15 cellular contexts compared by ENCODE assay signal in genomic region chr19:14371321-14371821, GRCh38. TPM values are rescaled to one million over a fixed set of nuclear protein-coding genes. Genes with fewer than 3 reads are reported as not detected.
A peak's percentile ranks its signal among the peaks of the same experiment; 100 is the strongest.
DNase-seq lines count a peak whose midpoint lies in the region; ATAC-seq and TF ChIP-seq lines count a peak whose summit lies in the region.
"Had no signal": no experiment of that assay in that cellular context is flagged by ENCODE, and none has a peak within 500 bp of the region (broad histone marks: within the 10 kb centered on the region; RNA-seq: fewer than 3 reads in every experiment).

No MANE protein-coding gene starts in this region.

- H3K4me1 Mint-ChIP-seq in activated T-cell treated with anti-CD3 and anti-CD28 coated beads, Interleukin-2, amount 50 U/mL, for 72 hours (ENCODE audit: low read depth): peaks cover 91% of the 10 kb centered on the region
- peaks cover 75% of the 10 kb centered on the region for H3K4me1 Mint-ChIP-seq in activated CD8-positive, alpha-beta T cell treated with anti-CD3 and anti-CD28 coated beads for 36 hours (ENCODE audit: low read depth)

- ATAC-seq in activated T-cell treated with anti-CD3 and anti-CD28 coated beads, Interleukin-2, amount 50 U/mL, for 72 hours (replicated peaks in 1 of 2): no peak
- no peak for ATAC-seq in activated CD8-positive, alpha-beta T cell treated with anti-CD3 and anti-CD28 coated beads for 36 hours
- ATAC-seq in left lobe of liver: peak; percentile 22
- no peak for ATAC-seq in upper lobe of left lung (ENCODE audit: low FRiP score in 2 of 2)
- ATAC-seq: Panc1 had no signal

- no peaks in the 10 kb centered on the region for H3K27me3 Mint-ChIP-seq in activated T-cell treated with anti-CD3 and anti-CD28 coated beads, Interleukin-2, amount 50 U/mL, for 72 hours (ENCODE audit: low read depth)
- H3K27me3 Mint-ChIP-seq in activated CD8-positive, alpha-beta T cell treated with anti-CD3 and anti-CD28 coated beads for 36 hours: no peaks in the 10 kb centered on the region

- DNase-seq in activated T-cell treated with anti-CD3 and anti-CD28 coated beads, Interleukin-2, amount 50 U/mL, for 72 hours: no peak
- no peak for DNase-seq in activated T-cell treated with anti-CD3 and anti-CD28 coated beads, Interleukin-2, amount 50 U/mL, for 1 hour
- DNase-seq in activated CD8-positive, alpha-beta T cell treated with anti-CD3 and anti-CD28 coated beads for 36 hours: no peak
- DNase-seq in left lobe of liver (ENCODE audit: low spot score) (no peak), upper lobe of left lung (no peak), NCI-H524 treated with DMSO at 0.1 percent for 48 hours (lab: John Stamatoyannopoulos, UW) (no peak), NCI-H748 (lab: John Stamatoyannopoulos, UW; ENCODE audit: unreplicated experiment) (no peak), HT-29 (ENCODE audit: low spot score) (no peak)
- DNase-seq: DMS53, NCI-H1417, NCI-H345, occipital lobe, tibial artery had no signal

- intact Hi-C loops in activated CD8-positive, alpha-beta T cell treated with anti-CD3 and anti-CD28 coated beads for 36 hours (cut with micrococcal nuclease): no loop called here

- peaks cover 48 to 94% (median 65%) of the 10 kb centered on the region in 4 donors for H3K4me1 ChIP-seq in upper lobe of left lung

- 73 to 89% methylated on average over 9 of the region's 9 CpGs for WGBS in upper lobe of left lung, 2 donors

- CTCF ChIA-PET in activated CD8-positive, alpha-beta T cell treated with anti-CD3 and anti-CD28 coated beads for 36 hours (lab: Charles Lee): no interaction called here

- no peaks in the 10 kb centered on the region for H3K9me3 ChIP-seq in upper lobe of left lung
- H3K9me3 ChIP-seq: tibial artery had no signal

- POLR2A ChIA-PET in activated CD8-positive, alpha-beta T cell treated with anti-CD3 and anti-CD28 coated beads for 36 hours (lab: Charles Lee): interaction anchor here (2.8 to 12.9 kb wide), 2 partner anchors 10 to 11 kb away, joined by 9 to 247 read pairs; partner anchors contain the start of gene ADGRE5

- H3K9me3 Mint-ChIP-seq in activated T-cell treated with anti-CD3 and anti-CD28 coated beads, Interleukin-2, amount 50 U/mL, for 72 hours: peaks cover 2% of the 10 kb centered on the region in 2 donors
- peaks cover 8% of the 10 kb centered on the region for H3K9me3 Mint-ChIP-seq in activated CD8-positive, alpha-beta T cell treated with anti-CD3 and anti-CD28 coated beads for 36 hours

- no peak for TF ChIP-seq CTCF in activated CD8-positive, alpha-beta T cell treated with anti-CD3 and anti-CD28 coated beads for 36 hours (IDR thresholded peaks at IDR 0.05)
- TF ChIP-seq CTCF in upper lobe of left lung (IDR thresholded peaks at IDR 0.05): no peak

- no peaks in the 10 kb centered on the region for H3K27me3 ChIP-seq in upper lobe of left lung
- H3K27me3 ChIP-seq: tibial artery had no signal

- TF ChIP-seq EP300 in upper lobe of left lung (IDR thresholded peaks at IDR 0.05): no peak

- H3K4me3 ChIP-seq in upper lobe of left lung: no peak overlapping the region
- H3K4me3 ChIP-seq: lung, tibial artery had no signal

- TF ChIP-seq POLR2A in upper lobe of left lung (IDR thresholded peaks at IDR 0.05): no peak

- H3K36me3 Mint-ChIP-seq in activated T-cell treated with anti-CD3 and anti-CD28 coated beads, Interleukin-2, amount 50 U/mL, for 72 hours (ENCODE audit: insufficient read depth in 2 of 2): peaks cover 2 to 8% of the 10 kb centered on the region in 2 donors
- peaks cover 6% of the 10 kb centered on the region for H3K36me3 Mint-ChIP-seq in activated CD8-positive, alpha-beta T cell treated with anti-CD3 and anti-CD28 coated beads for 36 hours (ENCODE audit: low read depth)

- no peaks in the 10 kb centered on the region for H3K36me3 ChIP-seq in upper lobe of left lung
- H3K36me3 ChIP-seq: tibial artery had no signal

- peak overlapping the region; percentile 63 to 76 for H3K4me3 Mint-ChIP-seq in activated T-cell treated with anti-CD3 and anti-CD28 coated beads, Interleukin-2, amount 50 U/mL, for 72 hours
- H3K4me3 Mint-ChIP-seq in activated CD8-positive, alpha-beta T cell treated with anti-CD3 and anti-CD28 coated beads for 36 hours: peak overlapping the region; percentile 74

- peak overlapping the region in 3 of 4 donors; percentile 81 to 88 (median 85) for H3K27ac ChIP-seq in upper lobe of left lung

- peak overlapping the region; percentile 79 for H3K27ac Mint-ChIP-seq in activated T-cell treated with anti-CD3 and anti-CD28 coated beads, Interleukin-2, amount 50 U/mL, for 72 hours
- peak overlapping the region; percentile 100 for H3K27ac Mint-ChIP-seq in activated CD8-positive, alpha-beta T cell treated with anti-CD3 and anti-CD28 coated beads for 36 hours

RNA-seq across cellular contexts. Expression of gene ADGRE5, which starts 9.9 kb away (rescaled TPM):
- 100 to 1,000 TPM; 316 to 369 TPM for total RNA-seq in activated T-cell treated with anti-CD3 and anti-CD28 coated beads, Interleukin-2, amount 50 U/mL, for 72 hours
- 100 to 1,000 TPM; 185 to 186 TPM for total RNA-seq in activated CD8-positive, alpha-beta T cell treated with anti-CD3 and anti-CD28 coated beads for 36 hours
- total RNA-seq in left lobe of liver: 11.7 TPM
- 100 to 1,000 TPM; 123 to 259 (median 227) TPM for total RNA-seq in upper lobe of left lung
- total RNA-seq in HT-29 (2014; rRNA removed; shearing (Covaris generic)): 41.4 and 62.8 TPM in 2 replicates

RNA-seq across cellular contexts. Expression of gene DDX39A, which starts 47.8 kb away (rescaled TPM):
- total RNA-seq in activated T-cell treated with anti-CD3 and anti-CD28 coated beads, Interleukin-2, amount 50 U/mL, for 72 hours: 100 to 1,000 TPM; 225 to 236 TPM
- total RNA-seq in activated CD8-positive, alpha-beta T cell treated with anti-CD3 and anti-CD28 coated beads for 36 hours: 100 to 1,000 TPM; 217 to 226 TPM
- total RNA-seq in left lobe of liver: 18.0 TPM
- total RNA-seq in upper lobe of left lung: 100 to 1,000 TPM in 2 of 6 donors, 10 to 100 TPM in 4; 47.6 to 189 (median 86.0) TPM
- total RNA-seq in HT-29 (2014; rRNA removed; shearing (Covaris generic)): 185 and 196 TPM in 2 replicates
